Comparison of ENCODE assay signal across 9 cellular contexts in the genomic region with DNA sequence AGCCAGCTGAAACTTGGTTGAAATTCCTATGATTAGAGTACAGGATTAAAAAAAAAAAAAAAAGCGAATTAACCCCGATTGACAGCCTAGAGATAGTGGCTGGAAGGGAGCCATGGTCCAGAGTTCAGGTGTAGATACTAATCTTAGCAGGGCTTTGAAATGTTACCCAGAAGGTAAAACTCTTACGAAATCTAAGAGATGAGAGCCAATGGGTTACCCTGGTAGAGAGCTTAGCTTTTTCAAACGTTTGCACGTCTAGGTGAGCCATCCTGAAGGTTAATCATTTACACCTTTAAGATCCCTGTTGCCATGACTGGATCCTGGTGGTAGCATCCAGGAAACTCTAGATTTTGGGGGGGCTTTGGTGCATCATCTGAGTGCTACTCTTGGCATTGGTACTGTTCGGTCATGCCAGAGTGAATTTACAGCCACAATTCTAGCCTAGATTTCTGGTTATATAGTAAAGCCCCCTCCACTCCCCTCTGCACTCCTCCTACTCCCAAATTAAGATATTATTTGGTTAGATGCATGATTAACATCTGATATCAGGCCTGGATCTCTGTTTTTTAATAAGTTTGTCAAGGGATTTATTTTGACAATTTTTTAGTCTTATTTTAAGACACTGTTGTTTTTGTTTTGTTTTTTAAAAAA. TPM values are rescaled to one million over a fixed set of nuclear protein-coding genes. Genes with fewer than 3 reads are reported as not detected.
DNase-seq lines count a peak whose midpoint lies in the region; ATAC-seq and TF ChIP-seq lines count a peak whose summit lies in the region.
"Had no signal": no experiment of that assay in that cellular context is flagged by ENCODE, and none has a peak within 500 bp of the region (broad histone marks: within the 10 kb centered on the region; RNA-seq: fewer than 3 reads in every experiment).

No MANE protein-coding gene starts in this region.

- H3K4me1 Mint-ChIP-seq in activated T-cell treated with anti-CD3 and anti-CD28 coated beads, Interleukin-2, amount 50 U/mL, for 72 hours (ENCODE audit: low read depth), result peaks cover 62% of the 10 kb centered on the region

- TF ChIP-seq CTCF in ascending aorta (IDR thresholded peaks at IDR 0.05) (no peak), right lobe of liver (IDR thresholded peaks at IDR 0.05) (no peak), tibial nerve (IDR thresholded peaks at IDR 0.05) (no peak)

- no peak for DNase-seq in activated T-cell treated with anti-CD3 and anti-CD28 coated beads, Interleukin-2, amount 50 U/mL, for 72 hours
- no peak for DNase-seq in activated T-cell treated with anti-CD3 and anti-CD28 coated beads, Interleukin-2, amount 50 U/mL, for 1 hour
- DNase-seq in ascending aorta (ENCODE audit: low spot score in 2 of 2) (no peak), right lobe of liver (peak; percentile 69 to 92 (median 73)), tibial nerve (ENCODE audit: low spot score in 2 of 2) (no peak), UCSD-AML1 (lab: John Stamatoyannopoulos, UW; ENCODE audit: unreplicated experiment) (no peak), AG08396 (ENCODE audit: low spot score) (no peak)

- no peaks in the 10 kb centered on the region for H3K9me3 Mint-ChIP-seq in activated T-cell treated with anti-CD3 and anti-CD28 coated beads, Interleukin-2, amount 50 U/mL, for 72 hours

- intact Hi-C loops in ascending aorta (cut with DNase I), result loop anchor here (10.0 kb wide), 1 partner anchor 315 kb away; a partner anchor contains a TSS
- intact Hi-C loops in right lobe of liver (cut with DNase I), result no loop called here

- H3K36me3 Mint-ChIP-seq in activated T-cell treated with anti-CD3 and anti-CD28 coated beads, Interleukin-2, amount 50 U/mL, for 72 hours (ENCODE audit: insufficient read depth in 2 of 2), result peaks cover 6 to 7% of the 10 kb centered on the region in 2 donors

- no peaks in the 10 kb centered on the region for H3K9me3 ChIP-seq in ascending aorta
- no peaks in the 10 kb centered on the region for H3K9me3 ChIP-seq in right lobe of liver
- H3K9me3 ChIP-seq in tibial nerve, result no peaks in the 10 kb centered on the region

- peak overlapping the region; percentile 79 for H3K27ac Mint-ChIP-seq in activated T-cell treated with anti-CD3 and anti-CD28 coated beads, Interleukin-2, amount 50 U/mL, for 72 hours

- peak overlapping the region; percentile 97 to 98 for H3K4me3 ChIP-seq in ascending aorta
- peak overlapping the region; percentile 77 to 88 (median 80) for H3K4me3 ChIP-seq in right lobe of liver
- H3K4me3 ChIP-seq in tibial nerve, result peak overlapping the region; percentile 67 to 94 (median 84)

- H3K36me3 ChIP-seq in ascending aorta (no peaks in the 10 kb centered on the region), right lobe of liver (no peaks in the 10 kb centered on the region), tibial nerve (no peaks in the 10 kb centered on the region)

- peaks cover 12 to 31% of the 10 kb centered on the region in 2 donors for H3K4me1 ChIP-seq in ascending aorta
- H3K4me1 ChIP-seq in right lobe of liver, result peaks cover under 1 to 58% (median 20%) of the 10 kb centered on the region in 4 donors
- peaks cover 0 to 66% (median 34%) of the 10 kb centered on the region in 4 donors for H3K4me1 ChIP-seq in tibial nerve

- no peak for TF ChIP-seq POLR2A in right lobe of liver (IDR thresholded peaks at IDR 0.05)
- TF ChIP-seq POLR2A in tibial nerve (IDR thresholded peaks at IDR 0.05), result no peak

- 14% methylated on average over 6 of the region's 6 CpGs for WGBS in right lobe of liver (ENCODE audit: insufficient coverage, low coverage, low lambda C conversion rate, missing lambda C conversion rate)
- WGBS in tibial nerve, 2 donors, result 47 to 52% methylated on average over 6 of the region's 6 CpGs

- TF ChIP-seq EP300 in tibial nerve (IDR thresholded peaks at IDR 0.05), result no peak

- H3K4me3 Mint-ChIP-seq in activated T-cell treated with anti-CD3 and anti-CD28 coated beads, Interleukin-2, amount 50 U/mL, for 72 hours, result peak overlapping the region; percentile 83 to 99

- H3K27me3 Mint-ChIP-seq in activated T-cell treated with anti-CD3 and anti-CD28 coated beads, Interleukin-2, amount 50 U/mL, for 72 hours (ENCODE audit: low read depth), result no peaks in the 10 kb centered on the region

- H3K27ac ChIP-seq in ascending aorta (no peak overlapping the region), right lobe of liver (peak overlapping the region; percentile 87 to 93 (median 92)), tibial nerve (peak overlapping the region in 2 of 4 donors; percentile 89 to 91)

- H3K27me3 ChIP-seq in ascending aorta, result no peaks in the 10 kb centered on the region
- no peaks in the 10 kb centered on the region for H3K27me3 ChIP-seq in right lobe of liver
- no peaks in the 10 kb centered on the region for H3K27me3 ChIP-seq in tibial nerve

- no peak for ATAC-seq in activated T-cell treated with anti-CD3 and anti-CD28 coated beads, Interleukin-2, amount 50 U/mL, for 72 hours (replicated peaks in 1 of 2)
- ATAC-seq in right lobe of liver (peak; percentile 40 to 61 (median 44)), HG03432 (IDR thresholded peaks at IDR 0.05; ENCODE audit: unreplicated experiment) (no peak)

RNA-seq across cellular contexts. Expression of a gene that starts 1.2 kb away (rescaled TPM):
- 10 to 100 TPM; 35.5 to 53.7 TPM for total RNA-seq in activated T-cell treated with anti-CD3 and anti-CD28 coated beads, Interleukin-2, amount 50 U/mL, for 72 hours
- total RNA-seq in ascending aorta (30.0 TPM), right lobe of liver (10 to 100 TPM; 52.9 to 86.3 (median 69.8) TPM), tibial nerve (10 to 100 TPM; 17.1 to 54.6 (median 35.0) TPM)

RNA-seq across cellular contexts. Expression of a gene that starts 33.5 kb away (rescaled TPM):
- total RNA-seq in activated T-cell treated with anti-CD3 and anti-CD28 coated beads, Interleukin-2, amount 50 U/mL, for 72 hours, result 10 to 100 TPM; 21.4 to 23.4 TPM
- 11.8 TPM for total RNA-seq in ascending aorta
- total RNA-seq in right lobe of liver, result 1 to 10 TPM in 3 of 6 experiments, under 1 TPM in 1, not detected in 2; 0.53 to 4.5 (median 2.2) TPM
- 1 to 10 TPM; 2.4 to 8.4 (median 4.6) TPM for total RNA-seq in tibial nerve
- total RNA-seq: pulmonary artery endothelial cell had no signal

RNA-seq across cellular contexts. Expression of a gene that starts 45.7 kb away (rescaled TPM):
- 100 to 1,000 TPM; 144 to 154 TPM for total RNA-seq in activated T-cell treated with anti-CD3 and anti-CD28 coated beads, Interleukin-2, amount 50 U/mL, for 72 hours
- total RNA-seq in ascending aorta (113 TPM), right lobe of liver (10 to 100 TPM; 19.5 to 39.1 (median 24.7) TPM), tibial nerve (100 to 1,000 TPM; 135 to 174 (median 170) TPM)

RNA-seq across cellular contexts. Expression of a gene that starts 45.9 kb away (rescaled TPM):
- 1 to 10 TPM; 2.1 to 3.6 TPM for total RNA-seq in activated T-cell treated with anti-CD3 and anti-CD28 coated beads, Interleukin-2, amount 50 U/mL, for 72 hours
- total RNA-seq in ascending aorta, result not detected
- total RNA-seq in right lobe of liver, result 1 to 10 TPM in 1 of 6 experiments, under 1 TPM in 5; 0.25 to 1.0 (median 0.45) TPM
- 1 to 10 TPM in 1 of 4 donors, under 1 TPM in 2, not detected in 1; 0.30 to 2.2 (median 0.84) TPM for total RNA-seq in tibial nerve

RNA-seq across cellular contexts. Expression of a gene that starts 56.5 kb away (rescaled TPM):
- total RNA-seq in activated T-cell treated with anti-CD3 and anti-CD28 coated beads, Interleukin-2, amount 50 U/mL, for 72 hours, result under 1 TPM; 0.67 to 0.72 TPM
- 0.96 TPM for total RNA-seq in ascending aorta
- total RNA-seq in right lobe of liver, result under 1 TPM; 0.06 to 0.74 (median 0.32) TPM
- 10 to 100 TPM in 3 of 4 donors, 1 to 10 TPM in 1; 8.8 to 21.3 (median 11.4) TPM for total RNA-seq in tibial nerve

Comparison
In these comparisons a context has a peak if more than half of its experiments do, and no peak if none do; other contexts are left out.
1. ATAC-seq: peak in right lobe of liver (4 of 4); none in activated T-cell treated with anti-CD3 and anti-CD28 coated beads, Interleukin-2, amount 50 U/mL, for 72 hours (0 of 2) and HG03432 (single experiment).
2. DNase-seq: peak in right lobe of liver (3 of 3); none in activated T-cell treated with anti-CD3 and anti-CD28 coated beads, Interleukin-2, amount 50 U/mL, for 72 hours (0 of 2), activated T-cell treated with anti-CD3 and anti-CD28 coated beads, Interleukin-2, amount 50 U/mL, for 1 hour (single experiment), ascending aorta (0 of 2), tibial nerve (0 of 2), UCSD-AML1 (single experiment) and AG08396 (single experiment).
3. H3K27ac ChIP-seq: peak in right lobe of liver (3 of 3); none in ascending aorta (0 of 2).
4. Peak in every context shown above with its lines, with median percentiles within 50 percentile points of each other: H3K4me3 ChIP-seq.